In genomic region chr11:69325446-69325845, GRCh38 we compare ENCODE assay signal across 14 cellular contexts. TPM values are rescaled to one million over a fixed set of nuclear protein-coding genes. Genes with fewer than 3 reads are reported as not detected.
"Had no signal": no experiment of that assay in that cellular context is flagged by ENCODE, and none has a peak within 500 bp of the region (broad histone marks: within the 10 kb centered on the region; RNA-seq: fewer than 3 reads in every experiment).

No MANE protein-coding gene starts in this region.

- H3K27ac ChIP-seq: thoracic aorta, uterus had no signal

- DNase-seq: activated CD8-positive, alpha-beta memory T cell treated with anti-CD3 and anti-CD28 coated beads, Interleukin-2, amount 50 U/mL, for 4 hours; cerebellar nuclear complex; hypothalamus; midbrain; naive B cell; occipital lobe; stimulated activated CD4-positive, alpha-beta T cell treated with anti-CD3 and anti-CD28 coated beads, Interleukin-2, amount 100 ng/mL, for 48 hours; uterus had no signal

- H3K27ac Mint-ChIP-seq: activated naive CD4-positive, alpha-beta T cell treated with anti-CD3 and anti-CD28 coated beads, Interleukin-2, amount 50 U/mL, for 72 hours; activated T-helper 1 cell treated with anti-CD3 and anti-CD28 coated beads, Interleukin-12 subunit alpha, Interleukin-12 subunit beta, Interleukin-2, Interleukin-4 antibody, amounts not matched to agents 30 ng/mL and 10 ng/mL and 1 ng/mL, durations not matched to agents 14 hours and 24 hours and 36 hours; naive B cell had no signal

- ATAC-seq: activated naive CD4-positive, alpha-beta T cell treated with anti-CD3 and anti-CD28 coated beads, Interleukin-2, amount 50 U/mL, for 72 hours; esophagus mucosa; stimulated activated naive CD8-positive, alpha-beta T cell treated with anti-CD3 and anti-CD28 coated beads, Interleukin-15, Interleukin-2, amounts not matched to agents 100 U/mL and 50 U/mL, for 24 hours had no signal

- H3K4me3 Mint-ChIP-seq: activated T-helper 1 cell treated with anti-CD3 and anti-CD28 coated beads, Interleukin-12 subunit alpha, Interleukin-12 subunit beta, Interleukin-2, Interleukin-4 antibody, amounts not matched to agents 30 ng/mL and 10 ng/mL and 1 ng/mL, durations not matched to agents 14 hours and 24 hours and 36 hours; naive B cell had no signal

- H3K9me3 ChIP-seq: thoracic aorta, uterus had no signal

- H3K27me3 Mint-ChIP-seq: naive B cell had no signal

- H3K4me1 ChIP-seq: uterus had no signal

- H3K27me3 ChIP-seq: uterus had no signal

- H3K36me3 Mint-ChIP-seq: activated naive CD4-positive, alpha-beta T cell treated with anti-CD3 and anti-CD28 coated beads, Interleukin-2, amount 50 U/mL, for 72 hours; naive B cell had no signal

- H3K4me3 ChIP-seq: thoracic aorta, uterus had no signal

- H3K9me3 Mint-ChIP-seq: activated naive CD4-positive, alpha-beta T cell treated with anti-CD3 and anti-CD28 coated beads, Interleukin-2, amount 50 U/mL, for 72 hours; activated T-helper 1 cell treated with anti-CD3 and anti-CD28 coated beads, Interleukin-12 subunit alpha, Interleukin-12 subunit beta, Interleukin-2, Interleukin-4 antibody, amounts not matched to agents 30 ng/mL and 10 ng/mL and 1 ng/mL, durations not matched to agents 14 hours and 24 hours and 36 hours had no signal

- H3K36me3 ChIP-seq: thoracic aorta, uterus had no signal

- H3K4me1 Mint-ChIP-seq: naive B cell had no signal

RNA-seq across cellular contexts. Expression of gene MYEOV, which starts 31.5 kb away (rescaled TPM):
- total RNA-seq: activated naive CD4-positive, alpha-beta T cell treated with anti-CD3 and anti-CD28 coated beads, Interleukin-2, amount 50 U/mL, for 72 hours; occipital lobe; T-helper 2 cell treated with Interferon-gamma antibody and Interleukin-4, amounts not matched to agents 100 ng/mL and 5 ng/mL, for 36 hours had no signal
